ENCODE assay signal across 17 cellular contexts in the genomic region with DNA sequence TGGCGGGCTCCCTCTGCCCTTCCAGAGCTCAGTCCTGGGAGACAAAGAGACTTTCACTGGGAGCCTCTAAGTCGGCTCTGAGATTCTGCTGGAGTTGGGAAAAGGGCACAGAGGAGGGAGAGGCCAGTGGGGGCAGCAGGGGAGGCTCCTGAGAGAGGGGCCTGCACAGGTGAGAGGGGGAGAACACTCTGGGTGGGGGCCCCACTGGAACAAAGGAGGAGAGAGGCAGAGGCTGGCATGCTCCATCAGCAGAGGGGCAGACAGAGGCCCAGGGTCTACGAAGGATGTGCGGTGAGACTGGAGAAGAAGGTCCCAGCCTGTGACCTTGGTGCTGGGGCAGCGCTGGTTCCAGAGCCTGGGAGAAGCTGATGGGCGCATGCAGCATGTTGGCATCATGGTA. TPM values are rescaled to one million over a fixed set of nuclear protein-coding genes. Genes with fewer than 3 reads are reported as not detected.
DNase-seq lines count a peak whose midpoint lies in the region; ATAC-seq and TF ChIP-seq lines count a peak whose summit lies in the region.
"Had no signal": no experiment of that assay in that cellular context is flagged by ENCODE, and none has a peak within 500 bp of the region (broad histone marks: within the 10 kb centered on the region; RNA-seq: fewer than 3 reads in every experiment).

No MANE protein-coding gene starts in this region.

- peaks cover 96% of the 10 kb centered on the region for H3K4me1 Mint-ChIP-seq in activated naive CD4-positive, alpha-beta T cell treated with anti-CD3 and anti-CD28 coated beads, Interleukin-2, amount 50 U/mL, for 24 hours
- H3K4me1 Mint-ChIP-seq in central memory CD8-positive, alpha-beta T cell: peaks cover 85% of the 10 kb centered on the region

- H3K27me3 ChIP-seq in SJSA1 (replicated peaks): no peaks in the 10 kb centered on the region
- H3K27me3 ChIP-seq in thymus (ENCODE audit: control insufficient read depth, insufficient read depth): no peaks in the 10 kb centered on the region
- H3K27me3 ChIP-seq in adrenal gland: no peaks in the 10 kb centered on the region

- peak overlapping the region; percentile 75 for H3K27ac ChIP-seq in SJSA1
- peak overlapping the region; percentile 89 for H3K27ac ChIP-seq in thymus (ENCODE audit: low read depth)
- no peak overlapping the region for H3K27ac ChIP-seq in adrenal gland
- H3K27ac ChIP-seq: thoracic aorta had no signal

- H3K4me3 ChIP-seq in SJSA1 (no peak overlapping the region), thymus (ENCODE audit: low read length) (peak overlapping the region; percentile 92), adrenal gland (no peak overlapping the region)
- H3K4me3 ChIP-seq: GM23248, thoracic aorta had no signal

- TF ChIP-seq CTCF in adrenal gland (IDR thresholded peaks at IDR 0.05): no peak

- H3K9me3 ChIP-seq in SJSA1 (replicated peaks): no peaks in the 10 kb centered on the region
- no peaks in the 10 kb centered on the region for H3K9me3 ChIP-seq in thymus (ENCODE audit: control insufficient read depth)
- H3K9me3 ChIP-seq in adrenal gland (replicated peaks in 1 of 3): no peaks in the 10 kb centered on the region
- H3K9me3 ChIP-seq: thoracic aorta had no signal

- H3K4me1 ChIP-seq in SJSA1 (replicated peaks) (peaks cover 60% of the 10 kb centered on the region), thymus (ENCODE audit: control insufficient read depth, insufficient read depth, low read length) (peaks cover 56% of the 10 kb centered on the region), adrenal gland (replicated peaks in 1 of 2) (peaks cover 0 to 17% of the 10 kb centered on the region in 2 donors)

- H3K9me3 Mint-ChIP-seq in activated naive CD4-positive, alpha-beta T cell treated with anti-CD3 and anti-CD28 coated beads, Interleukin-2, amount 50 U/mL, for 24 hours: no peaks in the 10 kb centered on the region
- H3K9me3 Mint-ChIP-seq in central memory CD8-positive, alpha-beta T cell: no peaks in the 10 kb centered on the region
- H3K9me3 Mint-ChIP-seq: mesothelial cell of epicardium had no signal

- no peak for ATAC-seq in central memory CD8-positive, alpha-beta T cell (replicated peaks; ENCODE audit: extremely low read depth, poor library complexity, severe bottlenecking)
- ATAC-seq: left lobe of liver had no signal

- peaks cover 18% of the 10 kb centered on the region for H3K36me3 Mint-ChIP-seq in activated naive CD4-positive, alpha-beta T cell treated with anti-CD3 and anti-CD28 coated beads, Interleukin-2, amount 50 U/mL, for 24 hours
- H3K36me3 Mint-ChIP-seq in central memory CD8-positive, alpha-beta T cell (ENCODE audit: insufficient read depth): peaks cover 73% of the 10 kb centered on the region
- H3K36me3 Mint-ChIP-seq: mesothelial cell of epicardium had no signal

- DNase-seq in activated naive CD4-positive, alpha-beta T cell treated with anti-CD3 and anti-CD28 coated beads, Interleukin-2, amount 50 U/mL, for 16 hours: no peak
- DNase-seq in SJSA1 (ENCODE audit: low read depth in 1 of 2, low spot score in 2 of 2) (no peak), NCI-H2196 (lab: John Stamatoyannopoulos, UW; ENCODE audit: unreplicated experiment) (no peak), H4 (ENCODE audit: low spot score) (no peak), adrenal gland (no peak)
- DNase-seq in central memory CD8-positive, alpha-beta T cell (ENCODE audit: low spot score in 2 of 2): no peak
- DNase-seq: COR-L47; glutamatergic neuron; NCI-H1092; NCI-H2029 treated with DMSO at 0.1 percent for 48 hours; stimulated activated CD8-positive, alpha-beta memory T cell treated with anti-CD3 and anti-CD28 coated beads, Interleukin-4, amount 100 ng/mL, for 48 hours had no signal

- WGBS in thymus: 80% methylated on average over 6 of the region's 6 CpGs
- 91 to 94% (median 92%) methylated on average over 5 to 6 of the region's 6 CpGs for WGBS in adrenal gland, 4 donors

- intact Hi-C loops in adrenal gland (cut with DNase I): no loop called here

- no peaks in the 10 kb centered on the region for H3K27me3 Mint-ChIP-seq in activated naive CD4-positive, alpha-beta T cell treated with anti-CD3 and anti-CD28 coated beads, Interleukin-2, amount 50 U/mL, for 24 hours
- no peaks in the 10 kb centered on the region for H3K27me3 Mint-ChIP-seq in central memory CD8-positive, alpha-beta T cell

- TF ChIP-seq POLR2A in adrenal gland (IDR thresholded peaks at IDR 0.05): no peak

- peak overlapping the region; percentile 94 for H3K4me3 Mint-ChIP-seq in activated naive CD4-positive, alpha-beta T cell treated with anti-CD3 and anti-CD28 coated beads, Interleukin-2, amount 50 U/mL, for 24 hours
- H3K4me3 Mint-ChIP-seq in central memory CD8-positive, alpha-beta T cell: peak overlapping the region; percentile 88
- H3K4me3 Mint-ChIP-seq: mesothelial cell of epicardium had no signal

- H3K36me3 ChIP-seq in SJSA1: peaks cover 79% of the 10 kb centered on the region
- peaks cover 97% of the 10 kb centered on the region for H3K36me3 ChIP-seq in thymus (ENCODE audit: control insufficient read depth, insufficient read depth)
- H3K36me3 ChIP-seq in adrenal gland (replicated peaks in 1 of 2): no peaks in the 10 kb centered on the region
- H3K36me3 ChIP-seq: thoracic aorta had no signal

- peak overlapping the region; percentile 97 for H3K27ac Mint-ChIP-seq in activated naive CD4-positive, alpha-beta T cell treated with anti-CD3 and anti-CD28 coated beads, Interleukin-2, amount 50 U/mL, for 24 hours
- peak overlapping the region; percentile 98 for H3K27ac Mint-ChIP-seq in central memory CD8-positive, alpha-beta T cell (ENCODE audit: low read depth)
- H3K27ac Mint-ChIP-seq: mesothelial cell of epicardium had no signal

RNA-seq across cellular contexts. Expression of a gene that starts 8.9 kb away (rescaled TPM):
- 17.8 and 33.5 TPM in 2 replicates for total RNA-seq in SJSA1 (2014; rRNA removed; shearing (Covaris generic))
- polyA plus RNA-seq in thymus (247 TPM), adrenal gland (1 to 10 TPM; 3.9 to 5.4 (median 5.1) TPM)
- total RNA-seq in H4 (2014; rRNA removed; shearing (Covaris generic)): 1.5 and 2.9 TPM in 2 replicates
- 1 to 10 TPM; 6.2 to 9.6 (median 7.6) TPM for total RNA-seq in adrenal gland

RNA-seq across cellular contexts. Expression of a gene that starts 53.4 kb away (rescaled TPM):
- 636 and 814 TPM in 2 replicates for total RNA-seq in SJSA1 (2014; rRNA removed; shearing (Covaris generic))
- polyA plus RNA-seq in thymus (387 TPM), adrenal gland (1,000 to 10,000 TPM in 1 of 3 donors, 100 to 1,000 TPM in 2; 121 to 1,485 (median 274) TPM)
- total RNA-seq in H4 (2014; rRNA removed; shearing (Covaris generic)): 886 and 1,193 TPM in 2 replicates
- 100 to 1,000 TPM; 262 to 522 (median 377) TPM for total RNA-seq in adrenal gland

Comparison
In these comparisons a context has a peak if more than half of its experiments do, and no peak if none do; other contexts are left out.
1. H3K27ac ChIP-seq: peak in SJSA1 (single experiment) and thymus (single experiment); none in adrenal gland (0 of 5).